18 cellular contexts compared by ENCODE assay signal in the genomic region with DNA sequence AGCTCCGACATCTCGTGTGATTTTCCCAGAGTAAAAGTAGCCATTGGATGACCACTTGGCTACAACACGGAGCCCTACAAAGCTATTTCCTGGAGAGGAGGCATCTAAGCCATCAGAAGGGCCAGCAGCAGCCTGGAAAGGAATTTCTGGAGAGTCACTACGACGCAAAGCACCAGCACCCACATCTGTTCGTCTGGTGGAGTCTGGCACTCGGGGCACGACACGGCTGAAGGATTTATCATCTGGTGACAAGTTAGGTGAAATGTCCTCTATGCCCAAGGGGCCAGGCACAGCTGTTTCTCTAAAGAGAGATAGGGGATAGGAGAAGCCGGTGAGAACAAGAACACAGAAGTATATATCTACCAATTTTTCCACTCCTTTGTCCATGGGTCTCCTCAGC. TPM values are rescaled to one million over a fixed set of nuclear protein-coding genes. Genes with fewer than 3 reads are reported as not detected.
DNase-seq lines count a peak whose midpoint lies in the region; ATAC-seq and TF ChIP-seq lines count a peak whose summit lies in the region.
"Had no signal": no experiment of that assay in that cellular context is flagged by ENCODE, and none has a peak within 500 bp of the region (broad histone marks: within the 10 kb centered on the region; RNA-seq: fewer than 3 reads in every experiment).

No MANE protein-coding gene starts in this region.

- 81% methylated on average over 10 of the region's 10 CpGs for WGBS in mammary epithelial cell (ENCODE audit: low coverage, missing lambda C conversion rate)
- 96% methylated on average over 10 of the region's 10 CpGs for WGBS in ectodermal cell, 2 experiments

- intact Hi-C loops in mammary epithelial cell (cut with micrococcal nuclease) (no loop called here), breast epithelium (cut with DNase I; ENCODE audit: low total_unique reads) (no loop called here)

- dilution Hi-C loops in mammary epithelial cell (cut with HindIII; ENCODE audit: low sequenced_read_pairs): no loop called here

- in situ Hi-C loops in mammary epithelial cell (cut with MboI; ENCODE audit: low sequenced_read_pairs in 2 of 2): no loop called here

- no peak for TF ChIP-seq CTCF in mammary epithelial cell (conservative IDR thresholded peaks at IDR 0.05 in 1 of 2, IDR thresholded peaks at IDR 0.05 in 1 of 2; ENCODE audit: extremely low read depth in 1 of 2, insufficient read depth in 1 of 2, low read depth in 1 of 2, low read length in 2 of 2)
- no peak for TF ChIP-seq CTCF in breast epithelium (IDR thresholded peaks at IDR 0.05)
- TF ChIP-seq CTCF in neural crest cell (conservative IDR thresholded peaks at IDR 0.05): no peak
- no peak for TF ChIP-seq CTCF in mesothelial cell of epicardium (IDR thresholded peaks at IDR 0.05; ENCODE audit: unreplicated experiment)
- TF ChIP-seq CTCF in type B pancreatic cell (conservative IDR thresholded peaks at IDR 0.05): no peak

- CTCF ChIA-PET in mammary epithelial cell (lab: Charles Lee; ENCODE audit: low non-redundant PET): no interaction called here
- CTCF ChIA-PET in activated CD8-positive, alpha-beta T cell treated with anti-CD3 and anti-CD28 coated beads, Interleukin-2, amount 10 ng/mL, durations not matched to agents 7 days and 5 days (lab: Charles Lee): interaction anchor here (1.6 kb wide), 1 partner anchor 20 kb away, joined by 3 read pairs; no protein-coding TSS in a partner anchor

- no peak overlapping the region for H3K4me2 ChIP-seq in mammary epithelial cell (ENCODE audit: insufficient read depth, low read depth, low read length)
- H3K4me2 ChIP-seq: GM23338 had no signal

- H3K4me1 Mint-ChIP-seq in neural crest cell (no peaks in the 10 kb centered on the region), mesothelial cell of epicardium (no peaks in the 10 kb centered on the region), type B pancreatic cell (ENCODE audit: unreplicated experiment) (no peaks in the 10 kb centered on the region)
- peaks cover 13% of the 10 kb centered on the region for H3K4me1 Mint-ChIP-seq in activated CD8-positive, alpha-beta T cell treated with anti-CD3 and anti-CD28 coated beads, Interleukin-2, amount 10 ng/mL, durations not matched to agents 7 days and 5 days (ENCODE audit: low read depth)
- H3K4me1 Mint-ChIP-seq: B cell, CD14-positive monocyte, GM23338 had no signal

- H2AFZ ChIP-seq in mammary epithelial cell (ENCODE audit: low read depth, low read length): no peak overlapping the region
- H2AFZ ChIP-seq: GM23338 had no signal

- H4K20me1 ChIP-seq in mammary epithelial cell (ENCODE audit: insufficient read depth, low read length): no peaks in the 10 kb centered on the region

- peaks cover 23% of the 10 kb centered on the region for H3K36me3 Mint-ChIP-seq in neural crest cell (ENCODE audit: low read depth)
- peaks cover 48% of the 10 kb centered on the region for H3K36me3 Mint-ChIP-seq in mesothelial cell of epicardium
- peaks cover 20% of the 10 kb centered on the region for H3K36me3 Mint-ChIP-seq in activated CD8-positive, alpha-beta T cell treated with anti-CD3 and anti-CD28 coated beads, Interleukin-2, amount 10 ng/mL, durations not matched to agents 7 days and 5 days (ENCODE audit: low read depth)
- peaks cover 39% of the 10 kb centered on the region for H3K36me3 Mint-ChIP-seq in type B pancreatic cell

- no peak for DNase-seq in mammary epithelial cell
- no peak for DNase-seq in breast epithelium (ENCODE audit: low spot score in 2 of 2)
- DNase-seq in neural crest cell (ENCODE audit: low read depth, low spot score): no peak
- DNase-seq in mesothelial cell of epicardium (ENCODE audit: low spot score in 2 of 2, unreplicated experiment in 2 of 2): no peak
- DNase-seq in activated CD8-positive, alpha-beta T cell treated with anti-CD3 and anti-CD28 coated beads, Interleukin-2, amount 10 ng/mL, durations not matched to agents 7 days and 5 days: no peak
- no peak for DNase-seq in pons (ENCODE audit: low spot score)
- no peak for DNase-seq in type B pancreatic cell (ENCODE audit: extremely low spot score, unreplicated experiment)
- DNase-seq: ACHN; CD8-positive, alpha-beta T cell; COR-L47; DMS153; DMS79 treated with DMSO at 0.1 percent for 48 hours; EL; H7 had no signal

- H3K27ac ChIP-seq in mammary epithelial cell (ENCODE audit: insufficient read depth, low read depth, low read length) (no peak overlapping the region), breast epithelium (no peak overlapping the region), ectodermal cell (ENCODE audit: insufficient read depth, low read depth, low read length, poor library complexity, severe bottlenecking) (peak overlapping the region; percentile 19)

- H3K79me2 ChIP-seq in mammary epithelial cell (ENCODE audit: insufficient read depth, low read length): no peaks in the 10 kb centered on the region

- no peaks in the 10 kb centered on the region for H3K9me3 Mint-ChIP-seq in neural crest cell
- H3K9me3 Mint-ChIP-seq in mesothelial cell of epicardium: no peaks in the 10 kb centered on the region
- H3K9me3 Mint-ChIP-seq in activated CD8-positive, alpha-beta T cell treated with anti-CD3 and anti-CD28 coated beads, Interleukin-2, amount 10 ng/mL, durations not matched to agents 7 days and 5 days (ENCODE audit: insufficient read depth): no peaks in the 10 kb centered on the region
- H3K9me3 Mint-ChIP-seq in type B pancreatic cell: no peaks in the 10 kb centered on the region
- H3K9me3 Mint-ChIP-seq: CD14-positive monocyte; CD8-positive, alpha-beta T cell; GM23338 had no signal

- TSS peak; percentile 40 for BruUV-seq in mammary epithelial cell (replicated peaks; lab: Mats Ljungman, UMichigan)

- H3K27me3 Mint-ChIP-seq in neural crest cell (ENCODE audit: low read depth): no peaks in the 10 kb centered on the region
- no peaks in the 10 kb centered on the region for H3K27me3 Mint-ChIP-seq in mesothelial cell of epicardium (ENCODE audit: low read depth)
- H3K27me3 Mint-ChIP-seq in activated CD8-positive, alpha-beta T cell treated with anti-CD3 and anti-CD28 coated beads, Interleukin-2, amount 10 ng/mL, durations not matched to agents 7 days and 5 days (ENCODE audit: low read depth): no peaks in the 10 kb centered on the region
- no peaks in the 10 kb centered on the region for H3K27me3 Mint-ChIP-seq in type B pancreatic cell
- H3K27me3 Mint-ChIP-seq: B cell had no signal

- H3K27ac Mint-ChIP-seq in neural crest cell (ENCODE audit: unreplicated experiment) (peak overlapping the region; percentile 2), mesothelial cell of epicardium (no peak overlapping the region), type B pancreatic cell (no peak overlapping the region)
- H3K27ac Mint-ChIP-seq in activated CD8-positive, alpha-beta T cell treated with anti-CD3 and anti-CD28 coated beads, Interleukin-2, amount 10 ng/mL, durations not matched to agents 7 days and 5 days: no peak overlapping the region
- H3K27ac Mint-ChIP-seq: B cell, GM23338 had no signal

- H3K4me3 ChIP-seq in mammary epithelial cell (replicated peaks in 1 of 3; ENCODE audit: insufficient read depth in 1 of 3, low read depth in 2 of 3, low read length in 3 of 3) (no peak overlapping the region), breast epithelium (no peak overlapping the region), ectodermal cell (ENCODE audit: insufficient read depth, low read depth, low read length) (no peak overlapping the region)
- H3K4me3 ChIP-seq: GM23338 had no signal

- no peak for TF ChIP-seq POLR2A in breast epithelium (IDR thresholded peaks at IDR 0.05)

- H3K9me3 ChIP-seq in mammary epithelial cell (replicated peaks; ENCODE audit: insufficient read depth, low read length) (no peaks in the 10 kb centered on the region), breast epithelium (no peaks in the 10 kb centered on the region), ectodermal cell (ENCODE audit: control insufficient read depth, low read length) (no peaks in the 10 kb centered on the region)

- no peaks in the 10 kb centered on the region for H3K4me1 ChIP-seq in mammary epithelial cell (ENCODE audit: insufficient read depth, low read length)
- H3K4me1 ChIP-seq in breast epithelium: no peaks in the 10 kb centered on the region
- no peaks in the 10 kb centered on the region for H3K4me1 ChIP-seq in ectodermal cell (ENCODE audit: control insufficient read depth, insufficient read depth, low read length)

- POLR2A ChIA-PET in activated CD8-positive, alpha-beta T cell treated with anti-CD3 and anti-CD28 coated beads, Interleukin-2, amount 10 ng/mL, durations not matched to agents 7 days and 5 days (lab: Charles Lee): no interaction called here

- H3K27me3 ChIP-seq in mammary epithelial cell (ENCODE audit: insufficient read depth, low read length): no peaks in the 10 kb centered on the region
- H3K27me3 ChIP-seq in breast epithelium: no peaks in the 10 kb centered on the region
- no peaks in the 10 kb centered on the region for H3K27me3 ChIP-seq in ectodermal cell (ENCODE audit: control insufficient read depth, insufficient read depth, low read length, poor library complexity, severe bottlenecking)

- no peak overlapping the region for H3K9ac ChIP-seq in mammary epithelial cell (ENCODE audit: insufficient read depth, low read length)

- H3K4me3 Mint-ChIP-seq in neural crest cell: no peak overlapping the region
- H3K4me3 Mint-ChIP-seq in mesothelial cell of epicardium: no peak overlapping the region
- H3K4me3 Mint-ChIP-seq in activated CD8-positive, alpha-beta T cell treated with anti-CD3 and anti-CD28 coated beads, Interleukin-2, amount 10 ng/mL, durations not matched to agents 7 days and 5 days: no peak overlapping the region
- no peak overlapping the region for H3K4me3 Mint-ChIP-seq in type B pancreatic cell
- H3K4me3 Mint-ChIP-seq: B cell; CD14-positive monocyte; CD8-positive, alpha-beta T cell; GM23338 had no signal

- ATAC-seq in activated CD8-positive, alpha-beta T cell treated with anti-CD3 and anti-CD28 coated beads, Interleukin-2, amount 10 ng/mL, durations not matched to agents 7 days and 5 days: no peak
- ATAC-seq: CD8-positive, alpha-beta T cell; GM23338 had no signal

- H3K36me3 ChIP-seq in mammary epithelial cell (ENCODE audit: insufficient read depth, low read length): peaks cover 12% of the 10 kb centered on the region
- no peaks in the 10 kb centered on the region for H3K36me3 ChIP-seq in breast epithelium
- H3K36me3 ChIP-seq in ectodermal cell (ENCODE audit: control insufficient read depth, insufficient read depth, low read length): peaks cover 41% of the 10 kb centered on the region

RNA-seq across cellular contexts. Expression of a gene that starts 49.5 kb away (rescaled TPM):
- total RNA-seq in mammary epithelial cell: 10 to 100 TPM; 12.3 to 23.4 TPM
- 14.1 TPM for polyA plus RNA-seq in mammary epithelial cell
- polyA minus RNA-seq in mammary epithelial cell: 59.7 TPM
- 10 to 100 TPM; 12.2 to 21.1 (median 19.7) TPM for total RNA-seq in breast epithelium
- 24.6 TPM for polyA plus RNA-seq in ectodermal cell (2013, experiment 1 of 4)
- 25.7 TPM for polyA plus RNA-seq in ectodermal cell (2013, experiment 2 of 4)
- 22.3 TPM for polyA plus RNA-seq in ectodermal cell (2013, experiment 3 of 4)
- polyA plus RNA-seq in ectodermal cell (2013, experiment 4 of 4): 19.7 TPM
- total RNA-seq in neural crest cell: 35.6 and 38.2 TPM in 2 replicates
- 25.4 to 29.1 TPM (median 26.3 TPM) in 3 replicates for total RNA-seq in mesothelial cell of epicardium
- total RNA-seq in activated CD8-positive, alpha-beta T cell treated with anti-CD3 and anti-CD28 coated beads, Interleukin-2, amount 10 ng/mL, durations not matched to agents 7 days and 5 days: 10 to 100 TPM; 38.9 to 41.7 TPM
- 25.5 and 29.1 TPM in 2 replicates for total RNA-seq in type B pancreatic cell (ENCODE audit: low replicate concordance)

RNA-seq across cellular contexts. Expression of a gene that starts 49.6 kb away (rescaled TPM):
- total RNA-seq in mammary epithelial cell: 10 to 100 TPM; 26.7 to 29.7 TPM
- 4.9 TPM for polyA plus RNA-seq in mammary epithelial cell
- 26.9 TPM for polyA minus RNA-seq in mammary epithelial cell
- 10 to 100 TPM; 19.5 to 24.9 (median 24.7) TPM for total RNA-seq in breast epithelium
- 51.2 TPM for polyA plus RNA-seq in ectodermal cell (2013, experiment 1 of 4)
- polyA plus RNA-seq in ectodermal cell (2013, experiment 2 of 4): 51.0 TPM
- 32.5 TPM for polyA plus RNA-seq in ectodermal cell (2013, experiment 3 of 4)
- 42.0 TPM for polyA plus RNA-seq in ectodermal cell (2013, experiment 4 of 4)
- 59.6 and 62.6 TPM in 2 replicates for total RNA-seq in neural crest cell
- total RNA-seq in mesothelial cell of epicardium: 32.1 to 35.5 TPM (median 33.7 TPM) in 3 replicates
- 10 to 100 TPM; 30.4 to 32.1 TPM for total RNA-seq in activated CD8-positive, alpha-beta T cell treated with anti-CD3 and anti-CD28 coated beads, Interleukin-2, amount 10 ng/mL, durations not matched to agents 7 days and 5 days
- total RNA-seq in type B pancreatic cell (ENCODE audit: low replicate concordance): 28.8 and 45.6 TPM in 2 replicates
